Comparison of ENCODE assay signal across 9 cellular contexts in the genomic region with DNA sequence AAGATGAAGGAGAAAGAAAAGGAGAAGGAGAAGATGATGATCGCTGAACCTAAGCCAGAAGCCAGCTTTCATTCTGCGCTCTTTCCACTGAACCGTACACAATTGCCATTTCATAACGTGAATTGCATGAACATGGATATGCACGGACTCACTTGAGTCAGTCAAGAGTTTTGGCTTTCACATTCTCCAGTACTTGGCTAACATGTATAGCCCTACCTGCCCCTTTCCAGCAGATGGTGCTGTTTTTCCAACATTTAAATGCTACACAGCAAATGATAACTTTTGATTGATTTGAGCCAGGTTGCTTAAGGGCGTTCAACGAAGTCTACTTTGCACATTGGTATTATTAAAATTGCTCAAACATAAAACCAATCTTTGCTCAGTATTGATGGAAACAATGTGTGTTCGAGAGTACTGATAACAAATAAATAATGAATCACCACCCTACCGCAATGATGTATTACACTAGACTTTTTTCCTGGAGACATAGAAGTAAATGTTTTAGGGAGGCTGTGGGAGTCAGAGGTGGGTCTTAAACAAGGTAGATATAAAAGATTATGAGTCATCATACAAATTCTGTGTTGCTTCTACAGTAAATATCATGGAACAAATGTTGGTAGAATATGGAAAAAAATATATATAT.
DNase-seq lines count a peak whose midpoint lies in the region; ATAC-seq, FAIRE-seq and TF ChIP-seq lines count a peak whose summit lies in the region.
"Had no signal": no experiment of that assay in that cellular context is flagged by ENCODE, and none has a peak within 500 bp of the region (broad histone marks: within the 10 kb centered on the region; RNA-seq: fewer than 3 reads in every experiment).

No MANE protein-coding gene starts in this region.

- peaks cover 8% of the 10 kb centered on the region for H3K36me3 Mint-ChIP-seq in neural progenitor cell

- H2AFZ ChIP-seq in SU-DHL-6 (ENCODE audit: low read depth, low read length, severe bottlenecking) (no peak overlapping the region), neural progenitor cell (replicated peaks) (no peak overlapping the region)

- no peak overlapping the region for H3K4me3 Mint-ChIP-seq in neural progenitor cell

- H3K9ac ChIP-seq in SU-DHL-6 (ENCODE audit: low read length) (no peak overlapping the region), neural progenitor cell (no peak overlapping the region)

- H3K4me2 ChIP-seq in SU-DHL-6 (ENCODE audit: low read depth, low read length, poor library complexity, severe bottlenecking) (no peak overlapping the region), neural progenitor cell (no peak overlapping the region)

- H3F3A ChIP-seq in SU-DHL-6 (ENCODE audit: insufficient read depth) (no peaks in the 10 kb centered on the region), neural progenitor cell (ENCODE audit: low read depth) (peaks cover 16% of the 10 kb centered on the region)

- TF ChIP-seq POLR2A in GM12891 (IDR thresholded peaks at IDR 0.05; ENCODE audit: low read depth, low read length): no peak

- H3K4me1 Mint-ChIP-seq in neural progenitor cell: peaks cover 15% of the 10 kb centered on the region

- H3K36me3 ChIP-seq in SU-DHL-6 (ENCODE audit: low read length) (no peaks in the 10 kb centered on the region), neural progenitor cell (no peaks in the 10 kb centered on the region)
- H3K36me3 ChIP-seq: SJSA1 had no signal

- H3K4me1 ChIP-seq in neural progenitor cell: peaks cover 21% of the 10 kb centered on the region

- DNase-seq in AML-193 (lab: John Stamatoyannopoulos, UW) (peak; percentile 15 to 34), GM12891 (ENCODE audit: insufficient read length, low spot score) (peak; percentile 8), NAMALWA (ENCODE audit: low spot score) (peak; percentile 64), fibroblast of peridontal ligament (ENCODE audit: extremely low read depth) (peak; percentile 96), neural progenitor cell (ENCODE audit: low spot score) (peak; percentile 81)
- no peak for DNase-seq in activated effector memory CD4-positive, alpha-beta T cell treated with Interleukin-2 at 50 U/mL for 16 hours

- no peaks in the 10 kb centered on the region for H4K20me1 ChIP-seq in SU-DHL-6 (ENCODE audit: low read depth, low read length)
- no peaks in the 10 kb centered on the region for H4K20me1 ChIP-seq in neural progenitor cell (ENCODE audit: low read depth)

- H3K9me3 Mint-ChIP-seq in neural progenitor cell: peaks cover 4% of the 10 kb centered on the region

- FAIRE-seq in GM12891 (lab: Jason Lieb, UNC): peak; percentile 87

- H3K4me3 ChIP-seq in SU-DHL-6 (ENCODE audit: insufficient read depth, low read length, poor library complexity, severe bottlenecking) (no peak overlapping the region), neural progenitor cell (no peak overlapping the region)
- H3K4me3 ChIP-seq: SJSA1 had no signal

- H3K79me2 ChIP-seq in SU-DHL-6 (ENCODE audit: insufficient read depth, low read length) (no peaks in the 10 kb centered on the region), neural progenitor cell (ENCODE audit: low read depth) (peaks cover 23% of the 10 kb centered on the region)

- peak; percentile 78 for ATAC-seq in HG02642 (IDR thresholded peaks at IDR 0.05; ENCODE audit: poor library complexity, unreplicated experiment)

- no peaks in the 10 kb centered on the region for H3K27me3 Mint-ChIP-seq in neural progenitor cell (ENCODE audit: insufficient read depth, low read depth)

- peak; percentile 41 for TF ChIP-seq CTCF in SU-DHL-6 (IDR thresholded peaks at IDR 0.05; ENCODE audit: insufficient read depth, low read length, poor library complexity, severe bottlenecking)
- TF ChIP-seq CTCF in neural progenitor cell (IDR thresholded peaks at IDR 0.05): peak; percentile 93

- H3K27ac Mint-ChIP-seq in neural progenitor cell: no peak overlapping the region

- no peaks in the 10 kb centered on the region for H3K27me3 ChIP-seq in SU-DHL-6 (ENCODE audit: low read length)
- H3K27me3 ChIP-seq in neural progenitor cell: no peaks in the 10 kb centered on the region
- H3K27me3 ChIP-seq: SJSA1 had no signal

- no peaks in the 10 kb centered on the region for H3K9me3 ChIP-seq in SU-DHL-6 (ENCODE audit: insufficient read depth, low read length)
- no peaks in the 10 kb centered on the region for H3K9me3 ChIP-seq in neural progenitor cell (ENCODE audit: low read depth)
- H3K9me3 ChIP-seq: SJSA1 had no signal

- H3K27ac ChIP-seq in SU-DHL-6 (ENCODE audit: low read depth, low read length) (no peak overlapping the region), neural progenitor cell (no peak overlapping the region)
- H3K27ac ChIP-seq: SJSA1 had no signal

- no peaks in the 10 kb centered on the region for H3K9me2 ChIP-seq in SU-DHL-6 (replicated peaks; ENCODE audit: insufficient read depth, low read length)

TF ChIP-seq in GM12891, 5 proteins besides CTCF, POLR2A, EP300 and RAD21:
- TF ChIP-seq PAX5 (IDR thresholded peaks at IDR 0.05; ENCODE audit: insufficient read depth, low read length, severe bottlenecking) (no peak), SPI1 (IDR thresholded peaks at IDR 0.05; ENCODE audit: low read depth, low read length) (no peak), TAF1 (IDR thresholded peaks at IDR 0.05; ENCODE audit: low read depth, low read length) (no peak)
